Comparison of ENCODE assay signal across 9 cellular contexts in genomic region chr1:145977486-145978476, GRCh38. TPM values are rescaled to one million over a fixed set of nuclear protein-coding genes. Genes with fewer than 3 reads are reported as not detected.
DNase-seq lines count a peak whose midpoint lies in the region; ATAC-seq, FAIRE-seq and TF ChIP-seq lines count a peak whose summit lies in the region.
"Had no signal": no experiment of that assay in that cellular context is flagged by ENCODE, and none has a peak within 500 bp of the region (broad histone marks: within the 10 kb centered on the region; RNA-seq: fewer than 3 reads in every experiment).

No MANE protein-coding gene starts in this region.

- no peaks in the 10 kb centered on the region for H3K27me3 ChIP-seq in HUES48 (ENCODE audit: control insufficient read depth, insufficient read depth, low read length)
- H3K27me3 ChIP-seq in endothelial cell of umbilical vein (ENCODE audit: control insufficient read depth in 2 of 2, insufficient read depth in 2 of 2, low read length in 2 of 2): no peaks in the 10 kb centered on the region

- H2AFZ ChIP-seq in endothelial cell of umbilical vein (ENCODE audit: low read depth, low read length): peak overlapping the region; percentile 16

- 80% methylated on average over 1 of the region's 9 CpGs; no CpG with 5 or more reads in 1 of the 2 experiments for WGBS in mesodermal cell (ENCODE audit: insufficient coverage in 2 of 2), 2 experiments

- POLR2A ChIA-PET in endothelial cell of umbilical vein (lab: Charles Lee): interaction anchor here (0.5 to 1.1 kb wide), 3 partner anchors 13 to 55 kb away, joined by 4 read pairs; partner anchors contain the start of genes ANKRD34A and POLR3GL

- no peaks in the 10 kb centered on the region for H4K20me1 ChIP-seq in endothelial cell of umbilical vein (replicated peaks; ENCODE audit: control insufficient read depth, extremely low read depth, insufficient read depth, low read length)

- DNase-seq in DMS114 treated with DMSO at 0.1 percent for 48 hours (lab: John Stamatoyannopoulos, UW; ENCODE audit: unreplicated experiment) (peak; percentile 78), NOMO-1 treated with DMSO at 0.1 percent for 48 hours (lab: John Stamatoyannopoulos, UW; ENCODE audit: unreplicated experiment) (peak; percentile 83), endothelial cell of umbilical vein (ENCODE audit: low read depth, low spot score) (peak; percentile 78)
- DNase-seq in activated CD8-positive, alpha-beta memory T cell treated with anti-CD3 and anti-CD28 coated beads for 4 hours (ENCODE audit: low read depth in 2 of 2): peak; percentile 45 to 60
- DNase-seq in stimulated activated naive B cell treated with anti-CD40 and anti-IgM and Interleukin-4, amounts not matched to agents 10 μg/mL and 1 μg/mL and 100 μg/mL, for 72 hours: no peak

- H3K27ac Mint-ChIP-seq in stimulated activated naive B cell treated with anti-CD40 and anti-IgM and Interleukin-4, amounts not matched to agents 10 μg/mL and 1 μg/mL and 100 μg/mL, for 72 hours: no peak overlapping the region
- H3K27ac Mint-ChIP-seq: activated naive CD8-positive, alpha-beta T cell had no signal

- dilution Hi-C loops in endothelial cell of umbilical vein (cut with MboI; ENCODE audit: extremely low pct_ligation_motif_present, low sequenced_read_pairs): no loop called here

- peaks cover 10 to 30% of the 10 kb centered on the region in 2 donors for H3K4me1 Mint-ChIP-seq in stimulated activated naive B cell treated with anti-CD40 and anti-IgM and Interleukin-4, amounts not matched to agents 10 μg/mL and 1 μg/mL and 100 μg/mL, for 72 hours

- peak overlapping the region; percentile 48 to 66 for H3K4me3 Mint-ChIP-seq in stimulated activated naive B cell treated with anti-CD40 and anti-IgM and Interleukin-4, amounts not matched to agents 10 μg/mL and 1 μg/mL and 100 μg/mL, for 72 hours
- H3K4me3 Mint-ChIP-seq: activated naive CD8-positive, alpha-beta T cell had no signal

- no TSS peak for BruUV-seq in endothelial cell of umbilical vein (replicated peaks; lab: Mats Ljungman, UMichigan)

- H3K9me3 Mint-ChIP-seq in stimulated activated naive B cell treated with anti-CD40 and anti-IgM and Interleukin-4, amounts not matched to agents 10 μg/mL and 1 μg/mL and 100 μg/mL, for 72 hours: no peaks in the 10 kb centered on the region

- peak; percentile 21 to 38 for ATAC-seq in stimulated activated naive B cell treated with anti-CD40 and anti-IgM and Interleukin-4, amounts not matched to agents 10 μg/mL and 1 μg/mL and 100 μg/mL, for 72 hours (replicated peaks)
- ATAC-seq in GM18505 (IDR thresholded peaks at IDR 0.05; ENCODE audit: unreplicated experiment): no peak

- H3K79me2 ChIP-seq in endothelial cell of umbilical vein (ENCODE audit: control insufficient read depth, insufficient read depth, low read length): no peaks in the 10 kb centered on the region

- intact Hi-C loops in endothelial cell of umbilical vein (cut with micrococcal nuclease): loop anchor here (1.0 kb wide), 4 partner anchors 19 to 86 kb away; partner anchors contain the start of gene TXNIP

- H3K36me3 Mint-ChIP-seq in stimulated activated naive B cell treated with anti-CD40 and anti-IgM and Interleukin-4, amounts not matched to agents 10 μg/mL and 1 μg/mL and 100 μg/mL, for 72 hours: peaks cover 6 to 8% of the 10 kb centered on the region in 2 donors
- H3K36me3 Mint-ChIP-seq: activated naive CD8-positive, alpha-beta T cell had no signal

- CTCF ChIA-PET in endothelial cell of umbilical vein (lab: Charles Lee): interaction anchor here (0.5 to 20.0 kb wide), 30 partner anchors 8 to 132 kb away, joined by 3 to 496 read pairs (median 4); partner anchors contain the start of genes ANKRD34A, NUDT17, PIAS3 and POLR3GL

- no peaks in the 10 kb centered on the region for H3K27me3 Mint-ChIP-seq in stimulated activated naive B cell treated with anti-CD40 and anti-IgM and Interleukin-4, amounts not matched to agents 10 μg/mL and 1 μg/mL and 100 μg/mL, for 72 hours
- H3K27me3 Mint-ChIP-seq: activated naive CD8-positive, alpha-beta T cell had no signal

- peak; percentile 72 to 76 for TF ChIP-seq CTCF in endothelial cell of umbilical vein (IDR thresholded peaks at IDR 0.05; ENCODE audit: extremely low read depth in 1 of 2, insufficient read depth in 1 of 2, low read depth in 1 of 2, low read length in 2 of 2)

- H3K27ac ChIP-seq in HUES48 (ENCODE audit: low read depth, low read length) (peak overlapping the region; percentile 99), endothelial cell of umbilical vein (ENCODE audit: insufficient read depth, low read depth, low read length) (peak overlapping the region; percentile 89), mesodermal cell (ENCODE audit: low read depth, low read length, severe bottlenecking) (peak overlapping the region; percentile 99)

- no peaks in the 10 kb centered on the region for H3K9me3 ChIP-seq in HUES48 (ENCODE audit: control insufficient read depth, insufficient read depth, low read length)
- H3K9me3 ChIP-seq in endothelial cell of umbilical vein (replicated peaks; ENCODE audit: control insufficient read depth, insufficient read depth, low read length): no peaks in the 10 kb centered on the region
- no peaks in the 10 kb centered on the region for H3K9me3 ChIP-seq in mesodermal cell (ENCODE audit: control insufficient read depth, low read length)

- no peaks in the 10 kb centered on the region for H3K9me1 ChIP-seq in endothelial cell of umbilical vein (replicated peaks; ENCODE audit: control insufficient read depth, extremely low read depth, insufficient read depth, low read length)

- H3K9ac ChIP-seq in HUES48 (ENCODE audit: low read depth, low read length): no peak overlapping the region
- H3K9ac ChIP-seq in endothelial cell of umbilical vein (replicated peaks; ENCODE audit: extremely low read depth, insufficient read depth, low read length): peak overlapping the region; percentile 54

- H3K4me2 ChIP-seq in endothelial cell of umbilical vein (ENCODE audit: insufficient read depth, low read length): peak overlapping the region; percentile 87

- FAIRE-seq in endothelial cell of umbilical vein (lab: Jason Lieb, UNC): peak; percentile 97

- H3K4me3 ChIP-seq in HUES48 (ENCODE audit: low read depth, low read length) (no peak overlapping the region), endothelial cell of umbilical vein (replicated peaks in 1 of 3; ENCODE audit: insufficient read depth in 1 of 3, low read depth in 1 of 3, low read length in 3 of 3) (no peak overlapping the region), mesodermal cell (ENCODE audit: extremely low read depth, insufficient read depth, low read length, poor library complexity, severe bottlenecking) (no peak overlapping the region)

- H3K36me3 ChIP-seq in HUES48 (ENCODE audit: control insufficient read depth, insufficient read depth, low read length) (no peaks in the 10 kb centered on the region), endothelial cell of umbilical vein (ENCODE audit: control insufficient read depth in 2 of 2, extremely low read depth in 1 of 2, insufficient read depth in 2 of 2, low read length in 2 of 2) (no peaks in the 10 kb centered on the region), mesodermal cell (ENCODE audit: control insufficient read depth, insufficient read depth, low read length) (no peaks in the 10 kb centered on the region)

- H3K4me1 ChIP-seq in HUES48 (ENCODE audit: control insufficient read depth, insufficient read depth, low read length) (peaks cover 27% of the 10 kb centered on the region), endothelial cell of umbilical vein (ENCODE audit: control insufficient read depth, extremely low read depth, insufficient read depth, low read length) (peaks cover 40% of the 10 kb centered on the region), mesodermal cell (ENCODE audit: control insufficient read depth, insufficient read depth, low read length, poor library complexity, severe bottlenecking) (peaks cover 43% of the 10 kb centered on the region)

- no peak for TF ChIP-seq POLR2A in endothelial cell of umbilical vein (IDR thresholded peaks at IDR 0.05; ENCODE audit: low read depth, low read length)
- no peak for TF ChIP-seq POLR2A in GM18505 (IDR thresholded peaks at IDR 0.05; ENCODE audit: borderline replicate concordance, extremely low read depth, insufficient read depth, insufficient read length)

RNA-seq across cellular contexts. Expression of gene POLR3GL, which starts 13.3 kb away (rescaled TPM):
- 15.3 and 18.8 TPM in 2 replicates for total RNA-seq in endothelial cell of umbilical vein
- 10.6 and 12.4 TPM in 2 replicates for polyA plus RNA-seq in endothelial cell of umbilical vein
- 17.6 and 19.4 TPM in 2 replicates for polyA plus RNA-seq in endothelial cell of umbilical vein (2011; cell fraction: cytosol; rRNA removed)
- polyA plus RNA-seq in endothelial cell of umbilical vein (2011; cell fraction: nucleus; rRNA removed): 7.8 and 9.3 TPM in 2 replicates
- 26.8 and 28.7 TPM in 2 replicates for polyA plus RNA-seq in endothelial cell of umbilical vein (2012)
- 6.5 and 6.9 TPM in 2 replicates for polyA minus RNA-seq in endothelial cell of umbilical vein
- polyA minus RNA-seq in endothelial cell of umbilical vein (2011; cell fraction: cytosol; rRNA and poly(A)+ RNA removed): 2.2 TPM
- 2.4 and 4.9 TPM in 2 replicates for polyA minus RNA-seq in endothelial cell of umbilical vein (2011; cell fraction: nucleus; rRNA and poly(A)+ RNA removed)
- polyA plus RNA-seq in mesodermal cell (2013, experiment 1 of 2): 28.8 TPM
- 30.3 TPM for polyA plus RNA-seq in mesodermal cell (2013, experiment 2 of 2)

RNA-seq across cellular contexts. Expression of gene ANKRD34A, which starts 13.4 kb away (rescaled TPM):
- total RNA-seq in endothelial cell of umbilical vein: 0.24 and 0.60 TPM in 2 replicates
- 0.41 and 0.43 TPM in 2 replicates for polyA plus RNA-seq in endothelial cell of umbilical vein
- 0.21 and 0.30 TPM in 2 replicates for polyA plus RNA-seq in endothelial cell of umbilical vein (2011; cell fraction: cytosol; rRNA removed)
- polyA plus RNA-seq in endothelial cell of umbilical vein (2011; cell fraction: nucleus; rRNA removed): 0.84 and 1.1 TPM in 2 replicates
- polyA plus RNA-seq in endothelial cell of umbilical vein (2012): 0.28 and 0.38 TPM in 2 replicates
- polyA minus RNA-seq in endothelial cell of umbilical vein: 0.06 and 0.07 TPM in 2 replicates
- 0.61 TPM for polyA minus RNA-seq in endothelial cell of umbilical vein (2011; cell fraction: cytosol; rRNA and poly(A)+ RNA removed)
- 0.29 and 0.58 TPM in 2 replicates for polyA minus RNA-seq in endothelial cell of umbilical vein (2011; cell fraction: nucleus; rRNA and poly(A)+ RNA removed)
- 1.1 TPM for polyA plus RNA-seq in mesodermal cell (2013, experiment 1 of 2)
- polyA plus RNA-seq in mesodermal cell (2013, experiment 2 of 2): 0.71 TPM

RNA-seq across cellular contexts. Expression of gene TXNIP, which starts 18.6 kb away (rescaled TPM):
- 7.6 and 9.1 TPM in 2 replicates for total RNA-seq in endothelial cell of umbilical vein
- 21.8 and 31.3 TPM in 2 replicates for polyA plus RNA-seq in endothelial cell of umbilical vein
- 15.1 and 18.3 TPM in 2 replicates for polyA plus RNA-seq in endothelial cell of umbilical vein (2011; cell fraction: cytosol; rRNA removed)
- 15.3 and 21.3 TPM in 2 replicates for polyA plus RNA-seq in endothelial cell of umbilical vein (2011; cell fraction: nucleus; rRNA removed)
- 14.7 and 22.5 TPM in 2 replicates for polyA plus RNA-seq in endothelial cell of umbilical vein (2012)
- 53.0 and 74.0 TPM in 2 replicates for polyA minus RNA-seq in endothelial cell of umbilical vein
- 125 TPM for polyA minus RNA-seq in endothelial cell of umbilical vein (2011; cell fraction: cytosol; rRNA and poly(A)+ RNA removed)
- 15.0 and 23.3 TPM in 2 replicates for polyA minus RNA-seq in endothelial cell of umbilical vein (2011; cell fraction: nucleus; rRNA and poly(A)+ RNA removed)
- polyA plus RNA-seq in mesodermal cell (2013, experiment 1 of 2): 144 TPM
- 135 TPM for polyA plus RNA-seq in mesodermal cell (2013, experiment 2 of 2)

RNA-seq across cellular contexts. Expression of gene LIX1L, which starts 20.0 kb away (rescaled TPM):
- 54.9 and 55.6 TPM in 2 replicates for total RNA-seq in endothelial cell of umbilical vein
- 48.4 and 56.4 TPM in 2 replicates for polyA plus RNA-seq in endothelial cell of umbilical vein
- 50.1 and 53.0 TPM in 2 replicates for polyA plus RNA-seq in endothelial cell of umbilical vein (2011; cell fraction: cytosol; rRNA removed)
- polyA plus RNA-seq in endothelial cell of umbilical vein (2011; cell fraction: nucleus; rRNA removed): 19.2 and 23.4 TPM in 2 replicates
- 17.1 and 20.3 TPM in 2 replicates for polyA plus RNA-seq in endothelial cell of umbilical vein (2012)
- polyA minus RNA-seq in endothelial cell of umbilical vein: 47.6 and 49.9 TPM in 2 replicates
- polyA minus RNA-seq in endothelial cell of umbilical vein (2011; cell fraction: cytosol; rRNA and poly(A)+ RNA removed): 21.5 TPM
- polyA minus RNA-seq in endothelial cell of umbilical vein (2011; cell fraction: nucleus; rRNA and poly(A)+ RNA removed): 10.5 and 13.3 TPM in 2 replicates
- polyA plus RNA-seq in mesodermal cell (2013, experiment 1 of 2): 35.9 TPM
- 30.4 TPM for polyA plus RNA-seq in mesodermal cell (2013, experiment 2 of 2)

RNA-seq across cellular contexts. Expression of gene HJV, which starts 43.8 kb away (rescaled TPM):
- not detected in 2 replicates for total RNA-seq in endothelial cell of umbilical vein
- not detected in 2 replicates for polyA plus RNA-seq in endothelial cell of umbilical vein
- not detected in 2 replicates for polyA plus RNA-seq in endothelial cell of umbilical vein (2011; cell fraction: cytosol; rRNA removed)
- not detected in 2 replicates for polyA plus RNA-seq in endothelial cell of umbilical vein (2011; cell fraction: nucleus; rRNA removed)
- not detected in 2 replicates for polyA plus RNA-seq in endothelial cell of umbilical vein (2012)
- polyA minus RNA-seq in endothelial cell of umbilical vein: not detected in 2 replicates
- not detected for polyA minus RNA-seq in endothelial cell of umbilical vein (2011; cell fraction: cytosol; rRNA and poly(A)+ RNA removed)
- polyA minus RNA-seq in endothelial cell of umbilical vein (2011; cell fraction: nucleus; rRNA and poly(A)+ RNA removed): not detected in 2 replicates
- not detected for polyA plus RNA-seq in mesodermal cell (2013, experiment 1 of 2)
- not detected for polyA plus RNA-seq in mesodermal cell (2013, experiment 2 of 2)
